ENCODE assay signal across 1 cellular context in genomic region chr20:9070304-9070703, GRCh38.
TF ChIP-seq lines count a peak whose summit lies in the region.

No MANE protein-coding gene starts in this region.

TF ChIP-seq in GM23338, 12 proteins besides CTCF, POLR2A, EP300 and RAD21 (continued from another document):
- TF ChIP-seq ZNF462 (CRISPR knock-in tag; IDR thresholded peaks at IDR 0.05) = no peak
- TF ChIP-seq ZNF331 (CRISPR knock-in tag; IDR thresholded peaks at IDR 0.05; ENCODE audit: low read depth) = no peak
